In genomic region chr5:156239800-156240199, GRCh38 we compare ENCODE assay signal across 20 cellular contexts.
DNase-seq lines count a peak whose midpoint lies in the region; ATAC-seq, FAIRE-seq and TF ChIP-seq lines count a peak whose summit lies in the region.
"Had no signal": no experiment of that assay in that cellular context is flagged by ENCODE, and none has a peak within 500 bp of the region (broad histone marks: within the 10 kb centered on the region; RNA-seq: fewer than 3 reads in every experiment).

No MANE protein-coding gene starts in this region.

- H3K79me2 ChIP-seq in HepG2 (ENCODE audit: insufficient read depth, low read length): no peaks in the 10 kb centered on the region

- 36% methylated on average over 2 of the region's 2 CpGs for WGBS in liver
- WGBS in HepG2 (ENCODE audit: low lambda C conversion rate): 0% methylated on average over 2 of the region's 2 CpGs
- WGBS in testis, 2 donors: 88 to 92% methylated on average over 2 of the region's 2 CpGs

- TF ChIP-seq EP300 in HepG2 (IDR thresholded peaks at IDR 0.05; ENCODE audit: low read depth in 2 of 2, low read length in 2 of 2) (no peak), HepG2 (CRISPR knock-in tag; IDR thresholded peaks at IDR 0.05; ENCODE audit: borderline replicate concordance) (no peak)

- TF ChIP-seq CTCF in liver (IDR thresholded peaks at IDR 0.05; ENCODE audit: low read depth, low read length, missing input control) (no peak), HepG2 (CRISPR knock-in tag; IDR thresholded peaks at IDR 0.05) (no peak), testis (IDR thresholded peaks at IDR 0.05) (no peak)

- TF ChIP-seq POLR2A in HepG2 (IDR thresholded peaks at IDR 0.05; ENCODE audit: insufficient read depth in 1 of 2, low read depth in 2 of 2, low read length in 2 of 2) (no peak), testis (IDR thresholded peaks at IDR 0.05) (no peak), GM18505 (IDR thresholded peaks at IDR 0.05; ENCODE audit: borderline replicate concordance, extremely low read depth, insufficient read depth, insufficient read length) (no peak)

- H3K36me3 ChIP-seq in liver (ENCODE audit: control insufficient read depth in 4 of 4, insufficient read depth in 3 of 4, low read depth in 1 of 4, low read length in 3 of 4): no peaks in the 10 kb centered on the region
- H3K36me3 ChIP-seq in HepG2 (replicated peaks in 1 of 2; ENCODE audit: control insufficient read depth in 1 of 2, insufficient read depth in 2 of 2, low read length in 2 of 2): no peaks in the 10 kb centered on the region
- no peaks in the 10 kb centered on the region for H3K36me3 ChIP-seq in testis (ENCODE audit: low read depth, missing control alignments)
- H3K36me3 ChIP-seq: BLaER1 treated with 17β-estradiol and CSF1 and Interleukin-3, amounts not matched to agents 10 nM and 100 nM had no signal

- H3K4me1 ChIP-seq in liver (ENCODE audit: control insufficient read depth in 4 of 4, insufficient read depth in 4 of 4, low read length in 3 of 4) (peaks cover 0 to 3% (median under 1%) of the 10 kb centered on the region in 4 donors), HepG2 (ENCODE audit: insufficient read depth, low read length) (no peaks in the 10 kb centered on the region), testis (no peaks in the 10 kb centered on the region)
- H3K4me1 ChIP-seq: A549; BLaER1 treated with 17β-estradiol and CSF1 and Interleukin-3, amounts not matched to agents 10 nM and 100 nM; Caco-2 had no signal

- H3K9ac ChIP-seq in liver (ENCODE audit: low read depth in 1 of 2, low read length in 2 of 2) (no peak overlapping the region), HepG2 (ENCODE audit: insufficient read depth, low read depth, low read length) (no peak overlapping the region)
- H3K9ac ChIP-seq: BLaER1 treated with 17β-estradiol and CSF1 and Interleukin-3, amounts not matched to agents 10 nM and 100 nM had no signal

- H3K9me3 ChIP-seq in liver (ENCODE audit: control insufficient read depth in 4 of 4, low read length in 3 of 4) (no peaks in the 10 kb centered on the region), HepG2 (ENCODE audit: low read length) (no peaks in the 10 kb centered on the region), testis (no peaks in the 10 kb centered on the region)
- H3K9me3 ChIP-seq: A549; BLaER1 treated with 17β-estradiol and CSF1 and Interleukin-3, amounts not matched to agents 10 nM and 100 nM; Caco-2 had no signal

- no peak overlapping the region for H2AFZ ChIP-seq in HepG2 (ENCODE audit: low read length)

- intact Hi-C loops in HepG2 (cut with micrococcal nuclease; ENCODE audit: unreplicated experiment): no loop called here
- intact Hi-C loops in testis (cut with DNase I; ENCODE audit: low total_unique reads): no loop called here

- no peak overlapping the region for H3K4me3 ChIP-seq in liver (ENCODE audit: low read depth in 1 of 3, low read length in 3 of 3)
- H3K4me3 ChIP-seq in HepG2 (replicated peaks in 1 of 3; ENCODE audit: insufficient read depth in 1 of 3, low read depth in 2 of 3, low read length in 3 of 3): no peak overlapping the region
- H3K4me3 ChIP-seq in testis: no peak overlapping the region
- H3K4me3 ChIP-seq: A549; BLaER1 treated with 17β-estradiol and CSF1 and Interleukin-3, amounts not matched to agents 10 nM and 100 nM had no signal

- in situ Hi-C loops in HepG2 (cut with HindIII; ENCODE audit: extremely low pct_ligation_motif_present, low pct_unique_long_range_greater_than_20kb): no loop called here

- ATAC-seq in HepG2: no peak
- peak; percentile 68 for ATAC-seq in left lobe of liver
- ATAC-seq in GM18505 (IDR thresholded peaks at IDR 0.05; ENCODE audit: unreplicated experiment): no peak
- ATAC-seq: A549; CD8-positive, alpha-beta T cell had no signal

- no peak for FAIRE-seq in HepG2 (lab: Jason Lieb, UNC)
- FAIRE-seq: A549, D721Med, G401.6, GM12892, GM19239 had no signal

- H3K27me3 ChIP-seq in liver (ENCODE audit: control insufficient read depth in 4 of 4, insufficient read depth in 4 of 4, low read length in 3 of 4) (no peaks in the 10 kb centered on the region), HepG2 (ENCODE audit: control insufficient read depth in 1 of 2, insufficient read depth in 2 of 2, low read length in 2 of 2) (no peaks in the 10 kb centered on the region; a peak in 1 of 5 replicates), testis (no peaks in the 10 kb centered on the region)
- H3K27me3 ChIP-seq: BLaER1 treated with 17β-estradiol and CSF1 and Interleukin-3, amounts not matched to agents 10 nM and 100 nM had no signal

- H3K4me2 ChIP-seq in HepG2 (ENCODE audit: low read depth, low read length): no peak overlapping the region
- H3K4me2 ChIP-seq: A549; BLaER1 treated with 17β-estradiol and CSF1 and Interleukin-3, amounts not matched to agents 10 nM and 100 nM had no signal

- H3K27ac ChIP-seq in liver (ENCODE audit: low read depth in 1 of 2, low read length in 2 of 2): no peak overlapping the region
- H3K27ac ChIP-seq in HepG2 (ENCODE audit: extremely low read length, insufficient read depth, low read length): no peak overlapping the region
- H3K27ac ChIP-seq in testis: no peak overlapping the region
- H3K27ac ChIP-seq: 22Rv1; A549; BLaER1 treated with 17β-estradiol and CSF1 and Interleukin-3, amounts not matched to agents 10 nM and 100 nM; C4-2B had no signal

- BruUV-seq in HepG2 (replicated peaks; lab: Mats Ljungman, UMichigan): no TSS peak

- TF ChIP-seq RAD21 in liver (IDR thresholded peaks at IDR 0.05) (no peak), HepG2 (CRISPR knock-in tag; IDR thresholded peaks at IDR 0.05) (no peak)

- POLR2A ChIA-PET in HepG2 (lab: Yijun Ruan, JAX): no interaction called here

- no peak for DNase-seq in HepG2 (ENCODE audit: low spot score)
- DNase-seq in left lobe of liver (ENCODE audit: low spot score): no peak
- no peak for DNase-seq in testis
- DNase-seq: AML-193; Calu3; CD4-positive, alpha-beta T cell; CD8-positive, alpha-beta T cell; DMS79 treated with DMSO at 0.1 percent for 48 hours; GF-D8 had no signal

- no peaks in the 10 kb centered on the region for H4K20me1 ChIP-seq in HepG2 (ENCODE audit: insufficient read depth, low read length)
- H4K20me1 ChIP-seq: BLaER1 treated with 17β-estradiol and CSF1 and Interleukin-3, amounts not matched to agents 10 nM and 100 nM had no signal

- CTCF ChIA-PET in HepG2 (lab: Yijun Ruan, JAX; ENCODE audit: low intra/inter-chr PET ratio, low total read pairs): no interaction called here

TF ChIP-seq in liver, 16 proteins besides CTCF, POLR2A, EP300 and RAD21 (continues in another document):
- TF ChIP-seq NR2F2 (IDR thresholded peaks at IDR 0.05): no peak
- TF ChIP-seq FOXA2 (IDR thresholded peaks at IDR 0.05): no peak
- no peak for TF ChIP-seq ZBTB33 (IDR thresholded peaks at IDR 0.05)
- peak; percentile 70 to 81 for TF ChIP-seq HNF4A (conservative IDR thresholded peaks at IDR 0.05)
- no peak for TF ChIP-seq JUND (IDR thresholded peaks at IDR 0.05)
- TF ChIP-seq EGR1 (IDR thresholded peaks at IDR 0.05; ENCODE audit: low read depth in 2 of 2): no peak
- no peak for TF ChIP-seq YY1 (IDR thresholded peaks at IDR 0.05)
- no peak for TF ChIP-seq FOXA1 (IDR thresholded peaks at IDR 0.05)

TF ChIP-seq in HepG2, 621 proteins besides CTCF, POLR2A, EP300 and RAD21 (continues in another document):
- TF ChIP-seq ZNF687 (CRISPR knock-in tag; IDR thresholded peaks at IDR 0.05) (no peak), ZNF740 (CRISPR knock-in tag; IDR thresholded peaks at IDR 0.05) (no peak)
